In the genomic region with DNA sequence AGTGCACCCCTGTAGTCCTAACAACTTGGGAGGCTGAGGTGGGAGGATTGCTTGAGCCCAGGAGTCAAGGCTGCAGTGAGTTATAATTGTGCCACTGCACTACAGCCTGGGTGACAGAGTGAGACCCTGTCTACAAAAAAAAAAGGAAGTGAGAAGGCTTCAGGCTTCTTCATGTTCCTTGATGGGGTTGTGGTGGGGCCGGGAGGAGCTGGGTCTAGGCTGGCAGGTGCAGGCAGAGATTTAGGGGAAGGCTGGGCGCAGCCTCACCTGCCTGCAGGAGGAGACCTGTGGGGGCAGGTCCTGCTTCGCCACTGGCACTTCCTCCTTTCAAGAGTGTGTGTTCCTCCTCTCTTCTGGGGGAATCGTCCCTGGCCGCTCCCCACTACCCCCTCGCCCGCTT, we compare ENCODE assay signal across 16 cellular contexts.
DNase-seq lines count a peak whose midpoint lies in the region; ATAC-seq and TF ChIP-seq lines count a peak whose summit lies in the region.
"Had no signal": no experiment of that assay in that cellular context is flagged by ENCODE, and none has a peak within 500 bp of the region (broad histone marks: within the 10 kb centered on the region; RNA-seq: fewer than 3 reads in every experiment).

No MANE protein-coding gene starts in this region.

- peak; percentile 80 for ATAC-seq in HG02678 (IDR thresholded peaks at IDR 0.05; ENCODE audit: unreplicated experiment)
- ATAC-seq: pancreas had no signal

- no peaks in the 10 kb centered on the region for H3K9me2 ChIP-seq in Karpas-422 (replicated peaks; ENCODE audit: insufficient read depth, low read length)

- no peak for TF ChIP-seq CTCF in stomach (IDR thresholded peaks at IDR 0.05)

- H2AFZ ChIP-seq in Karpas-422 (ENCODE audit: low read length) = no peak overlapping the region
- H2AFZ ChIP-seq: GM23248 had no signal

- intact Hi-C loops in stomach (cut with DNase I; ENCODE audit: low total_unique reads) = no loop called here

- TF ChIP-seq POLR2A in stomach (IDR thresholded peaks at IDR 0.05) = no peak

- H3K9me3 ChIP-seq in Karpas-422 (ENCODE audit: low read length) = 0 out of 2 replicates have a peak, but pooled peaks cover 2% of the 10 kb centered on the region
- H3K9me3 ChIP-seq in stomach = peaks cover 0 to 18% (median 7%) of the 10 kb centered on the region in 4 donors
- H3K9me3 ChIP-seq: pancreas had no signal

- no peak for TF ChIP-seq EP300 in stomach (IDR thresholded peaks at IDR 0.05)

- no peaks in the 10 kb centered on the region for H4K20me1 ChIP-seq in Karpas-422 (ENCODE audit: insufficient read depth, low read depth, low read length)

- H3K27me3 ChIP-seq in Karpas-422 (ENCODE audit: low read length) = no peaks in the 10 kb centered on the region
- no peaks in the 10 kb centered on the region for H3K27me3 ChIP-seq in stomach
- H3K27me3 ChIP-seq: pancreas had no signal

- DNase-seq in GM19238 (ENCODE audit: insufficient read length, low spot score) (peak; percentile 59), Karpas-422 (peak; percentile 52), stomach (peak; percentile 28), dedifferentiated amniotic fluid mesenchymal stem cell (ENCODE audit: extremely low spot score) (no peak), cortex of kidney (lab: John Stamatoyannopoulos, UW) (no peak), SHP77 treated with DMSO at 0.1 percent for 48 hours (lab: John Stamatoyannopoulos, UW) (no peak)
- DNase-seq: activated CD4-positive, alpha-beta T cell treated with anti-CD3 and anti-CD28 coated beads, Interleukin-2, amount 10 ng/mL, durations not matched to agents 24 days and 14 days; activated gamma-delta T cell; GM23248; NCI-H1105 treated with DMSO at 0.1 percent for 48 hours; NCI-H69; pancreas; stimulated activated CD4-positive, alpha-beta T cell treated with anti-CD3 and anti-CD28 coated beads, Interleukin-1b, Interleukin-23, amount 100 ng/mL, for 48 hours; stimulated activated naive CD4-positive, alpha-beta T cell had no signal

- 79 to 91% (median 84%) methylated on average over 7 of the region's 7 CpGs for WGBS in stomach, 5 donors

- no peak overlapping the region for H3K9ac ChIP-seq in Karpas-422 (ENCODE audit: low read length)
- H3K9ac ChIP-seq: GM23248 had no signal

- peaks cover 4% of the 10 kb centered on the region; the same call in 1 of the 2 replicates for H3K4me1 ChIP-seq in Karpas-422 (ENCODE audit: low read length)
- H3K4me1 ChIP-seq in stomach = peaks cover 0 to 11% (median 5%) of the 10 kb centered on the region in 4 donors
- H3K4me1 ChIP-seq: pancreas had no signal

- no peaks in the 10 kb centered on the region for H3K79me2 ChIP-seq in Karpas-422 (ENCODE audit: low read length)

- H3K27ac ChIP-seq in Karpas-422 (ENCODE audit: low read length) (no peak overlapping the region), stomach (peak overlapping the region in 1 of 5 donors; percentile 10)
- H3K27ac ChIP-seq: epithelial cell of prostate, GM23248, pancreas had no signal

- H3K36me3 ChIP-seq in Karpas-422 (ENCODE audit: insufficient read depth, low read length) = no peaks in the 10 kb centered on the region
- no peaks in the 10 kb centered on the region for H3K36me3 ChIP-seq in stomach
- H3K36me3 ChIP-seq: pancreas had no signal

- no peak overlapping the region for H3K4me3 ChIP-seq in Karpas-422 (ENCODE audit: low read length)
- H3K4me3 ChIP-seq in stomach = no peak overlapping the region
- H3K4me3 ChIP-seq: GM23248, pancreas had no signal

- H3K4me2 ChIP-seq in Karpas-422 (ENCODE audit: low read depth, low read length, poor library complexity, severe bottlenecking) = no peak overlapping the region

Comparison
In these comparisons a context has a peak if more than half of its experiments do, and no peak if none do; other contexts are left out.
1. DNase-seq: peak in GM19238 (single experiment), Karpas-422 (single experiment) and stomach (single experiment); none in dedifferentiated amniotic fluid mesenchymal stem cell (single experiment), cortex of kidney (single experiment) and SHP77 treated with DMSO at 0.1 percent for 48 hours (single experiment).